Comparison of ENCODE assay signal across 21 cellular contexts in the genomic region with DNA sequence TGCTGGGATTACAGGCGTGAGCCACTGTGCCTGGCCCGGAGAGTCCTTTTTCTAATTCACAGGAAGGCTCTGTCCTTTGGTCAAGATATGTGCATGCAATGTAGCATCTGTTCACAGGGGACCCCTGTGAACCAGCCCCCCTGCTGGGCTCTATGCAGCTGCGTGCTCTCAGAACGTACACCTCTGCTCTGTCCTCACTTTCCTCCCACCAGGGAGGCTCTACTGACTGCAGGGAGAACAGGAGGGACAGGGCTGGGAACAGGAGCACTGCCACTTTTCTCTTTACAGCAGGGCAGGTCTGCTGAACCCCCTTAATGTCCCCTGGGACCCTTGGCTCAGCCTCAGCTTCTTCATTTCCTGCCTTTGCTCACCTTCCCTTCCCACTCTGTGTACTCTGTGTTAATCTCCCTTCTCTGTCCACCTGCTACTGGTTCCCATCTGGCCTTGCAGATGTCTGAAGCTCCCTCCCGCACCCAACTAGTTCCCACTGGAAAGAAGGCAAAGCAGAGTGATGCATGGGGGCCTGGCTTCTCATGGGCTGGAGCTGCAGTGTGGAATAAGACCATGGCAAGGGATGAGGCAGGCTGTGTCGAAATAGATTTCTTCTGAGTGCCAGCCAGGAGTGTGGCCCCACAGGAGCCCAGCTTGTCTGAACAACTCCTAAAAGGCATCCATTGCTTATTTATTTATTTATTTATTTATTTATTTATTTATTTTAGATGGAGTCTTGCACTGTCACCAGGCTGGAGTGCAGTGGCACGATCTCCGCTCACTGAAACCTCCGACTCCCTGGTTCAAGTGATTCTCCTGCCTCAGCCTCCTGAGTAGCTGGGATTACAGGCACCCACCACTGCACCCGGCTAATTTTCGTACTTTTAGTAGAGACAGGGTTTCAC. TPM values are rescaled to one million over a fixed set of nuclear protein-coding genes. Genes with fewer than 3 reads are reported as not detected.
"Had no signal": no experiment of that assay in that cellular context is flagged by ENCODE, and none has a peak within 500 bp of the region (broad histone marks: within the 10 kb centered on the region; RNA-seq: fewer than 3 reads in every experiment).

No MANE protein-coding gene starts in this region.

- H3K9me3 ChIP-seq: neutrophil, vagina had no signal

- H3K36me3 ChIP-seq: brain microvascular endothelial cell, tibial nerve, vagina, WERI-Rb-1 had no signal

- FAIRE-seq: endothelial cell of umbilical vein had no signal

- H3K27me3 ChIP-seq: brain microvascular endothelial cell, neutrophil, vagina had no signal

- H3K27ac ChIP-seq: brain microvascular endothelial cell, neutrophil, tibial nerve, vagina, WERI-Rb-1 had no signal

- ATAC-seq: activated CD4-positive, alpha-beta T cell treated with anti-CD3 and anti-CD28 coated beads for 36 hours; left lobe of liver; naive thymus-derived CD4-positive, alpha-beta T cell; T-helper 17 cell had no signal

- H3K4me1 ChIP-seq: tibial nerve, vagina had no signal

- DNase-seq: activated CD4-positive, alpha-beta memory T cell treated with anti-CD3 and anti-CD28 coated beads, Interleukin-2, amount 10 ng/mL, durations not matched to agents 7 days and 5 days; activated CD4-positive, alpha-beta T cell treated with anti-CD3 and anti-CD28 coated beads for 36 hours; activated gamma-delta T cell treated with Interleukin-2 at 50 U/mL for 16 hours; activated naive CD8-positive, alpha-beta T cell treated with anti-CD3 and anti-CD28 coated beads for 36 hours; activated T-cell treated with anti-CD3 and anti-CD28 coated beads, Interleukin-2, amount 50 U/mL, for 48 hours; anterior cingulate cortex; brain microvascular endothelial cell; effector CD8-positive, alpha-beta T cell; foreskin melanocyte; mammary epithelial cell; naive thymus-derived CD4-positive, alpha-beta T cell; stimulated activated CD4-positive, alpha-beta T cell treated with anti-CD3 and anti-CD28 coated beads, Interleukin-15, amount 100 ng/mL, for 24 hours; stimulated activated CD4-positive, alpha-beta T cell treated with anti-CD3 and anti-CD28 coated beads, Interleukin-4, amount 100 ng/mL, for 1 hour; stimulated activated naive CD4-positive, alpha-beta T cell; T-helper 17 cell; WERI-Rb-1 had no signal

- H3K4me3 ChIP-seq: tibial nerve, vagina had no signal

RNA-seq across cellular contexts. Expression of a gene that starts 7.2 kb away (rescaled TPM):
- total RNA-seq: endothelial cell of umbilical vein had no signal
- polyA plus RNA-seq: endothelial cell of umbilical vein had no signal
